1 cellular context compared by ENCODE assay signal in the genomic region with DNA sequence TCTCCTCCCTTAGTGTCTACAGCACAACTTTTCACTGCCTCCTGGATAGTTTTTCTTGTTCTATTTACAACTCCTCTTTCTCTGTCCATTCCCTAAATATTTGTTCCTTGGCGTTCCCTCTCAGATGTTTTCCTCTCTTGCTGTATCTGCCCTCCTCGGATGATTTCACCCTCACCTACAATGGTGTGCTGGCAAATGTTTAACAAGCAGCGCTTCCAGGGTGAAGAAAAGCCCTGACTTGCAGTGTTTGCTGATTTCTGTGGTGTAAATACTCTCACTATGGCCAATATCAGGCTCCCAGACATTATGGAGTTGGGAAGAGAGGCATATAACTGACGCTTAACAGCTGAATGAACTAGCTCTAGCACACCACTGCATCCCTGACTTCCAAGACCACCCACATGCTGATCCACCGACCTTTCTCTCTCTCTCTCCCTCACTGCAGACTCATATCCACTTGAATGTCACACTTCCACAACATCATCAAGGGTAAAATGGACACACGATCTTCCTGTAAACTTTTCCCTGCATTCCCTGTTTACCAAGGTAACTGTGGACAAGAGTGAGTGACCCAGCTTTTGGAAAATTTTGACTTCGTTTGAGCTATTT.
A peak's percentile ranks its signal among the peaks of the same experiment; 100 is the strongest.
TF ChIP-seq lines count a peak whose summit lies in the region.

No MANE protein-coding gene starts in this region.

TF ChIP-seq in HepG2, 621 proteins besides CTCF, POLR2A, EP300 and RAD21 (continued from another document and continues in another):
- TF ChIP-seq, protein P1, sequence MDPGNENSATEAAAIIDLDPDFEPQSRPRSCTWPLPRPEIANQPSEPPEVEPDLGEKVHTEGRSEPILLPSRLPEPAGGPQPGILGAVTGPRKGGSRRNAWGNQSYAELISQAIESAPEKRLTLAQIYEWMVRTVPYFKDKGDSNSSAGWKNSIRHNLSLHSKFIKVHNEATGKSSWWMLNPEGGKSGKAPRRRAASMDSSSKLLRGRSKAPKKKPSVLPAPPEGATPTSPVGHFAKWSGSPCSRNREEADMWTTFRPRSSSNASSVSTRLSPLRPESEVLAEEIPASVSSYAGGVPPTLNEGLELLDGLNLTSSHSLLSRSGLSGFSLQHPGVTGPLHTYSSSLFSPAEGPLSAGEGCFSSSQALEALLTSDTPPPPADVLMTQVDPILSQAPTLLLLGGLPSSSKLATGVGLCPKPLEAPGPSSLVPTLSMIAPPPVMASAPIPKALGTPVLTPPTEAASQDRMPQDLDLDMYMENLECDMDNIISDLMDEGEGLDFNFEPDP (CRISPR knock-in tag; conservative IDR thresholded peaks at IDR 0.05): 0 out of 2 replicates have a peak, but pooled peaks have one; percentile 72
- TF ChIP-seq ZNF557 (CRISPR knock-in tag; IDR thresholded peaks at IDR 0.05) (no peak), ZSCAN22 (CRISPR knock-in tag; IDR thresholded peaks at IDR 0.05) (no peak), ZMYM4 (CRISPR knock-in tag; IDR thresholded peaks at IDR 0.05) (no peak), ZFP36L2 (CRISPR knock-in tag; IDR thresholded peaks at IDR 0.05) (no peak), GATAD2A (CRISPR knock-in tag; IDR thresholded peaks at IDR 0.05) (peak; percentile 38; the same call in 1 of the 2 replicates), FOXA3 (CRISPR knock-in tag; IDR thresholded peaks at IDR 0.05) (0 out of 2 replicates have a peak, but pooled peaks have one; percentile 26), FOXC1 (CRISPR knock-in tag; IDR thresholded peaks at IDR 0.05; ENCODE audit: borderline replicate concordance) (no peak), GATA4 (IDR thresholded peaks at IDR 0.05; ENCODE audit: borderline replicate concordance, low read depth) (no peak), GFI1 (CRISPR knock-in tag; IDR thresholded peaks at IDR 0.05; ENCODE audit: borderline replicate concordance) (0 out of 2 replicates have a peak, but pooled peaks have one; percentile 21), EZH2 (conservative IDR thresholded peaks at IDR 0.05; ENCODE audit: low read depth, low read length) (no peak), GTF3A (CRISPR knock-in tag; conservative IDR thresholded peaks at IDR 0.05) (no peak), RNF2 (conservative IDR thresholded peaks at IDR 0.05; ENCODE audit: low read depth) (no peak), ZNF790 (CRISPR knock-in tag; IDR thresholded peaks at IDR 0.05; ENCODE audit: borderline replicate concordance) (no peak), ZNF17 (CRISPR knock-in tag; IDR thresholded peaks at IDR 0.05) (no peak), SOX6 (IDR thresholded peaks at IDR 0.05) (no peak), SOX6 (CRISPR knock-in tag; IDR thresholded peaks at IDR 0.05) (no peak), ZNF317 (CRISPR knock-in tag; IDR thresholded peaks at IDR 0.05) (no peak), CBX1 (IDR thresholded peaks at IDR 0.05; ENCODE audit: low read depth) (no peak), LCORL (IDR thresholded peaks at IDR 0.05) (no peak), LCORL (CRISPR knock-in tag; IDR thresholded peaks at IDR 0.05) (0 out of 2 replicates have a peak, but pooled peaks have one; percentile 32), MED8 (CRISPR knock-in tag; IDR thresholded peaks at IDR 0.05; ENCODE audit: insufficient replicate concordance) (no peak), ZNF383 (CRISPR knock-in tag; IDR thresholded peaks at IDR 0.05; ENCODE audit: borderline replicate concordance) (no peak), PHB2 (IDR thresholded peaks at IDR 0.05; ENCODE audit: partially characterized antibody) (no peak), XRCC5 (optimal IDR thresholded peaks at IDR 0.05; ENCODE audit: low read length) (peak; percentile 45), ZNF274 (CRISPR knock-in tag; IDR thresholded peaks at IDR 0.05) (no peak), SRSF4 (IDR thresholded peaks at IDR 0.05; ENCODE audit: low read depth, low read length, poor library complexity, severe bottlenecking) (no peak)
- TF ChIP-seq, protein P2, sequence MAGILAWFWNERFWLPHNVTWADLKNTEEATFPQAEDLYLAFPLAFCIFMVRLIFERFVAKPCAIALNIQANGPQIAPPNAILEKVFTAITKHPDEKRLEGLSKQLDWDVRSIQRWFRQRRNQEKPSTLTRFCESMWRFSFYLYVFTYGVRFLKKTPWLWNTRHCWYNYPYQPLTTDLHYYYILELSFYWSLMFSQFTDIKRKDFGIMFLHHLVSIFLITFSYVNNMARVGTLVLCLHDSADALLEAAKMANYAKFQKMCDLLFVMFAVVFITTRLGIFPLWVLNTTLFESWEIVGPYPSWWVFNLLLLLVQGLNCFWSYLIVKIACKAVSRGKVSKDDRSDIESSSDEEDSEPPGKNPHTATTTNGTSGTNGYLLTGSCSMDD (CRISPR knock-in tag; IDR thresholded peaks at IDR 0.05): no peak
- TF ChIP-seq, protein P3, sequence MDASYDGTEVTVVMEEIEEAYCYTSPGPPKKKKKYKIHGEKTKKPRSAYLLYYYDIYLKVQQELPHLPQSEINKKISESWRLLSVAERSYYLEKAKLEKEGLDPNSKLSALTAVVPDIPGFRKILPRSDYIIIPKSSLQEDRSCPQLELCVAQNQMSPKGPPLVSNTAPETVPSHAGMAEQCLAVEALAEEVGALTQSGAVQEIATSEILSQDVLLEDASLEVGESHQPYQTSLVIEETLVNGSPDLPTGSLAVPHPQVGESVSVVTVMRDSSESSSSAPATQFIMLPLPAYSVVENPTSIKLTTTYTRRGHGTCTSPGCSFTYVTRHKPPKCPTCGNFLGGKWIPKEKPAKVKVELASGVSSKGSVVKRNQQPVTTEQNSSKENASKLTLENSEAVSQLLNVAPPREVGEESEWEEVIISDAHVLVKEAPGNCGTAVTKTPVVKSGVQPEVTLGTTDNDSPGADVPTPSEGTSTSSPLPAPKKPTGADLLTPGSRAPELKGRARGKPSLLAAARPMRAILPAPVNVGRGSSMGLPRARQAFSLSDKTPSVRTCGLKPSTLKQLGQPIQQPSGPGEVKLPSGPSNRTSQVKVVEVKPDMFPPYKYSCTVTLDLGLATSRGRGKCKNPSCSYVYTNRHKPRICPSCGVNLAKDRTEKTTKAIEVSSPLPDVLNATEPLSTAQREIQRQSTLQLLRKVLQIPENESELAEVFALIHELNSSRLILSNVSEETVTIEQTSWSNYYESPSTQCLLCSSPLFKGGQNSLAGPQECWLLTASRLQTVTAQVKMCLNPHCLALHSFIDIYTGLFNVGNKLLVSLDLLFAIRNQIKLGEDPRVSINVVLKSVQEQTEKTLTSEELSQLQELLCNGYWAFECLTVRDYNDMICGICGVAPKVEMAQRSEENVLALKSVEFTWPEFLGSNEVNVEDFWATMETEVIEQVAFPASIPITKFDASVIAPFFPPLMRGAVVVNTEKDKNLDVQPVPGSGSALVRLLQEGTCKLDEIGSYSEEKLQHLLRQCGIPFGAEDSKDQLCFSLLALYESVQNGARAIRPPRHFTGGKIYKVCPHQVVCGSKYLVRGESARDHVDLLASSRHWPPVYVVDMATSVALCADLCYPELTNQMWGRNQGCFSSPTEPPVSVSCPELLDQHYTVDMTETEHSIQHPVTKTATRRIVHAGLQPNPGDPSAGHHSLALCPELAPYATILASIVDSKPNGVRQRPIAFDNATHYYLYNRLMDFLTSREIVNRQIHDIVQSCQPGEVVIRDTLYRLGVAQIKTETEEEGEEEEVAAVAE (CRISPR knock-in tag; IDR thresholded peaks at IDR 0.05; ENCODE audit: borderline replicate concordance): no peak
- TF ChIP-seq, protein P4, sequence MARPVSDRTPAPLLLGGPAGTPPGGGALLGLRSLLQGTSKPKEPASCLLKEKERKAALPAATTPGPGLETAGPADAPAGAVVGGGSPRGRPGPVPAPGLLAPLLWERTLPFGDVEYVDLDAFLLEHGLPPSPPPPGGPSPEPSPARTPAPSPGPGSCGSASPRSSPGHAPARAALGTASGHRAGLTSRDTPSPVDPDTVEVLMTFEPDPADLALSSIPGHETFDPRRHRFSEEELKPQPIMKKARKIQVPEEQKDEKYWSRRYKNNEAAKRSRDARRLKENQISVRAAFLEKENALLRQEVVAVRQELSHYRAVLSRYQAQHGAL (CRISPR knock-in tag; IDR thresholded peaks at IDR 0.05; ENCODE audit: not compliant biosample characterization): no peak
- TF ChIP-seq, protein P5, sequence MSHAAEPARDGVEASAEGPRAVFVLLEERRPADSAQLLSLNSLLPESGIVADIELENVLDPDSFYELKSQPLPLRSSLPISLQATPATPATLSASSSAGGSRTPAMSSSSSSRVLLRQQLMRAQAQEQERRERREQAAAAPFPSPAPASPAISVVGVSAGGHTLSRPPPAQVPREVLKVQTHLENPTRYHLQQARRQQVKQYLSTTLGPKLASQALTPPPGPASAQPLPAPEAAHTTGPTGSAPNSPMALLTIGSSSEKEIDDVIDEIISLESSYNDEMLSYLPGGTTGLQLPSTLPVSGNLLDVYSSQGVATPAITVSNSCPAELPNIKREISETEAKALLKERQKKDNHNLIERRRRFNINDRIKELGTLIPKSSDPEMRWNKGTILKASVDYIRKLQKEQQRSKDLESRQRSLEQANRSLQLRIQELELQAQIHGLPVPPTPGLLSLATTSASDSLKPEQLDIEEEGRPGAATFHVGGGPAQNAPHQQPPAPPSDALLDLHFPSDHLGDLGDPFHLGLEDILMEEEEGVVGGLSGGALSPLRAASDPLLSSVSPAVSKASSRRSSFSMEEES (CRISPR knock-in tag; IDR thresholded peaks at IDR 0.05): no peak
- TF ChIP-seq, protein P6, sequence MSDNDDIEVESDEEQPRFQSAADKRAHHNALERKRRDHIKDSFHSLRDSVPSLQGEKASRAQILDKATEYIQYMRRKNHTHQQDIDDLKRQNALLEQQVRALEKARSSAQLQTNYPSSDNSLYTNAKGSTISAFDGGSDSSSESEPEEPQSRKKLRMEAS (IDR thresholded peaks at IDR 0.05): no peak
- TF ChIP-seq, protein P7, sequence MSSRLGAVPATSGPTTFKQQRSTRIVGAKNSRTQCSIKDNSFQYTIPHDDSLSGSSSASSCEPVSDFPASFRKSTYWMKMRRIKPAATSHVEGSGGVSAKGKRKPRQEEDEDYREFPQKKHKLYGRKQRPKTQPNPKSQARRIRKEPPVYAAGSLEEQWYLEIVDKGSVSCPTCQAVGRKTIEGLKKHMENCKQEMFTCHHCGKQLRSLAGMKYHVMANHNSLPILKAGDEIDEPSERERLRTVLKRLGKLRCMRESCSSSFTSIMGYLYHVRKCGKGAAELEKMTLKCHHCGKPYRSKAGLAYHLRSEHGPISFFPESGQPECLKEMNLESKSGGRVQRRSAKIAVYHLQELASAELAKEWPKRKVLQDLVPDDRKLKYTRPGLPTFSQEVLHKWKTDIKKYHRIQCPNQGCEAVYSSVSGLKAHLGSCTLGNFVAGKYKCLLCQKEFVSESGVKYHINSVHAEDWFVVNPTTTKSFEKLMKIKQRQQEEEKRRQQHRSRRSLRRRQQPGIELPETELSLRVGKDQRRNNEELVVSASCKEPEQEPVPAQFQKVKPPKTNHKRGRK (CRISPR knock-in tag; IDR thresholded peaks at IDR 0.05): 0 out of 2 replicates have a peak, but pooled peaks have one; percentile 30
- TF ChIP-seq, protein P8, sequence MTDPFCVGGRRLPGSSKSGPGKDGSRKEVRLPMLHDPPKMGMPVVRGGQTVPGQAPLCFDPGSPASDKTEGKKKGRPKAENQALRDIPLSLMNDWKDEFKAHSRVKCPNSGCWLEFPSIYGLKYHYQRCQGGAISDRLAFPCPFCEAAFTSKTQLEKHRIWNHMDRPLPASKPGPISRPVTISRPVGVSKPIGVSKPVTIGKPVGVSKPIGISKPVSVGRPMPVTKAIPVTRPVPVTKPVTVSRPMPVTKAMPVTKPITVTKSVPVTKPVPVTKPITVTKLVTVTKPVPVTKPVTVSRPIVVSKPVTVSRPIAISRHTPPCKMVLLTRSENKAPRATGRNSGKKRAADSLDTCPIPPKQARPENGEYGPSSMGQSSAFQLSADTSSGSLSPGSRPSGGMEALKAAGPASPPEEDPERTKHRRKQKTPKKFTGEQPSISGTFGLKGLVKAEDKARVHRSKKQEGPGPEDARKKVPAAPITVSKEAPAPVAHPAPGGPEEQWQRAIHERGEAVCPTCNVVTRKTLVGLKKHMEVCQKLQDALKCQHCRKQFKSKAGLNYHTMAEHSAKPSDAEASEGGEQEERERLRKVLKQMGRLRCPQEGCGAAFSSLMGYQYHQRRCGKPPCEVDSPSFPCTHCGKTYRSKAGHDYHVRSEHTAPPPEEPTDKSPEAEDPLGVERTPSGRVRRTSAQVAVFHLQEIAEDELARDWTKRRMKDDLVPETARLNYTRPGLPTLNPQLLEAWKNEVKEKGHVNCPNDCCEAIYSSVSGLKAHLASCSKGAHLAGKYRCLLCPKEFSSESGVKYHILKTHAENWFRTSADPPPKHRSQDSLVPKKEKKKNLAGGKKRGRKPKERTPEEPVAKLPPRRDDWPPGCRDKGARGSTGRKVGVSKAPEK (CRISPR knock-in tag; IDR thresholded peaks at IDR 0.05; ENCODE audit: borderline replicate concordance): no peak
- TF ChIP-seq, protein P9, sequence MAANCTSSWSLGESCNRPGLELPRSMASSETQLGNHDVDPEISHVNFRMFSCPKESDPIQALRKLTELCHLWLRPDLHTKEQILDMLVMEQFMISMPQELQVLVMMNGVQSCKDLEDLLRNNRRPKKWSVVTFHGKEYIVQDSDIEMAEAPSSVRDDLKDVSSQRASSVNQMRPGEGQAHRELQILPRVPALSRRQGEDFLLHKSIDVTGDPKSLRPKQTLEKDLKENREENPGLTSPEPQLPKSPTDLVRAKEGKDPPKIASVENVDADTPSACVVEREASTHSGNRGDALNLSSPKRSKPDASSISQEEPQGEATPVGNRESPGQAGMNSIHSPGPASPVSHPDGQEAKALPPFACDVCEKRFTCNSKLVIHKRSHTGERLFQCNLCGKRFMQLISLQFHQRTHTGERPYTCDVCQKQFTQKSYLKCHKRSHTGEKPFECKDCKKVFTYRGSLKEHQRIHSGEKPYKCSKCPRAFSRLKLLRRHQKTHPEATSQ (CRISPR knock-in tag; IDR thresholded peaks at IDR 0.05; ENCODE audit: borderline replicate concordance): no peak
- TF ChIP-seq, protein P10, sequence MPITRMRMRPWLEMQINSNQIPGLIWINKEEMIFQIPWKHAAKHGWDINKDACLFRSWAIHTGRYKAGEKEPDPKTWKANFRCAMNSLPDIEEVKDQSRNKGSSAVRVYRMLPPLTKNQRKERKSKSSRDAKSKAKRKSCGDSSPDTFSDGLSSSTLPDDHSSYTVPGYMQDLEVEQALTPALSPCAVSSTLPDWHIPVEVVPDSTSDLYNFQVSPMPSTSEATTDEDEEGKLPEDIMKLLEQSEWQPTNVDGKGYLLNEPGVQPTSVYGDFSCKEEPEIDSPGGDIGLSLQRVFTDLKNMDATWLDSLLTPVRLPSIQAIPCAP (CRISPR knock-in tag; IDR thresholded peaks at IDR 0.05; ENCODE audit: low read depth): no peak
- TF ChIP-seq, protein P11, sequence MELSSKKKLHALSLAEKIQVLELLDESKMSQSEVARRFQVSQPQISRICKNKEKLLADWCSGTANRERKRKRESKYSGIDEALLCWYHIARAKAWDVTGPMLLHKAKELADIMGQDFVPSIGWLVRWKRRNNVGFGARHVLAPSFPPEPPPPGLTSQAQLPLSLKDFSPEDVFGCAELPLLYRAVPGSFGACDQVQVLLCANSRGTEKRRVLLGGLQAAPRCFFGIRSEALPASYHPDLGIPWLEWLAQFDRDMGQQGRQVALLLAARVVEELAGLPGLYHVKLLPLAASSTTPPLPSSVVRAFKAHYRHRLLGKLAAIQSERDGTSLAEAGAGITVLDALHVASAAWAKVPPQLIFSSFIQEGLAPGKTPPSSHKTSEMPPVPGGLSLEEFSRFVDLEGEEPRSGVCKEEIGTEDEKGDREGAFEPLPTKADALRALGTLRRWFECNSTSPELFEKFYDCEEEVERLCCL (CRISPR knock-in tag; IDR thresholded peaks at IDR 0.05; ENCODE audit: borderline replicate concordance): no peak
- TF ChIP-seq, protein P12, sequence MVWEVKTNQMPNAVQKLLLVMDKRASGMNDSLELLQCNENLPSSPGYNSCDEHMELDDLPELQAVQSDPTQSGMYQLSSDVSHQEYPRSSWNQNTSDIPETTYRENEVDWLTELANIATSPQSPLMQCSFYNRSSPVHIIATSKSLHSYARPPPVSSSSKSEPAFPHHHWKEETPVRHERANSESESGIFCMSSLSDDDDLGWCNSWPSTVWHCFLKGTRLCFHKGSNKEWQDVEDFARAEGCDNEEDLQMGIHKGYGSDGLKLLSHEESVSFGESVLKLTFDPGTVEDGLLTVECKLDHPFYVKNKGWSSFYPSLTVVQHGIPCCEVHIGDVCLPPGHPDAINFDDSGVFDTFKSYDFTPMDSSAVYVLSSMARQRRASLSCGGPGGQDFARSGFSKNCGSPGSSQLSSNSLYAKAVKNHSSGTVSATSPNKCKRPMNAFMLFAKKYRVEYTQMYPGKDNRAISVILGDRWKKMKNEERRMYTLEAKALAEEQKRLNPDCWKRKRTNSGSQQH (CRISPR knock-in tag; IDR thresholded peaks at IDR 0.05; ENCODE audit: low read depth): no peak
